Comparison of ENCODE assay signal across 8 cellular contexts in genomic region chr14:57389646-57390036, GRCh38. TPM values are rescaled to one million over a fixed set of nuclear protein-coding genes. Genes with fewer than 3 reads are reported as not detected.
DNase-seq lines count a peak whose midpoint lies in the region; ATAC-seq and TF ChIP-seq lines count a peak whose summit lies in the region.

No MANE protein-coding gene starts in this region.

- H3K9me3 ChIP-seq in muscle layer of duodenum (ENCODE audit: control insufficient read depth in 1 of 2, low read length in 2 of 2), result no peaks in the 10 kb centered on the region

- H3K9me3 Mint-ChIP-seq in chondrocyte (ENCODE audit: low read depth), result no peaks in the 10 kb centered on the region

- peak overlapping the region; percentile 19; the same call in 1 of the 2 replicates for H3K27ac ChIP-seq in ACC112 (ENCODE audit: low read depth, low read length)
- H3K27ac ChIP-seq in muscle layer of duodenum (ENCODE audit: low read length), result peak overlapping the region; percentile 70

- DNase-seq in NCI-H345 (lab: John Stamatoyannopoulos, UW), result peak; percentile 32
- no peak for DNase-seq in chondrocyte (ENCODE audit: low spot score)
- DNase-seq in Kasumi-1 (lab: John Stamatoyannopoulos, UW), result no peak
- DNase-seq in AG08396 (ENCODE audit: low spot score), result no peak
- no peak for DNase-seq in NCI-H2227 treated with DMSO at 0.1 percent for 48 hours (lab: John Stamatoyannopoulos, UW)

- no peaks in the 10 kb centered on the region for H3K36me3 Mint-ChIP-seq in chondrocyte (ENCODE audit: low read depth)

- H3K27me3 ChIP-seq in ACC112 (ENCODE audit: insufficient read depth, low read length) (no peaks in the 10 kb centered on the region), muscle layer of duodenum (ENCODE audit: low read depth, low read length) (no peaks in the 10 kb centered on the region)

- H3K4me3 Mint-ChIP-seq in chondrocyte (ENCODE audit: unreplicated experiment), result peak overlapping the region; percentile 91

- no peaks in the 10 kb centered on the region for H3K27me3 Mint-ChIP-seq in chondrocyte (ENCODE audit: low read depth)

- no peak for TF ChIP-seq CTCF in chondrocyte (IDR thresholded peaks at IDR 0.05)

- H3K4me1 ChIP-seq in ACC112 (ENCODE audit: control insufficient read depth, insufficient read depth, low read length, unreplicated experiment), result peaks cover 23% of the 10 kb centered on the region
- peaks cover 6 to 24% of the 10 kb centered on the region in 2 donors for H3K4me1 ChIP-seq in muscle layer of duodenum (ENCODE audit: control insufficient read depth in 1 of 2, insufficient read depth in 2 of 2, low read length in 2 of 2)

- peak; percentile 0 for ATAC-seq in GM18858 (IDR thresholded peaks at IDR 0.05; ENCODE audit: unreplicated experiment)

- H3K36me3 ChIP-seq in ACC112 (ENCODE audit: insufficient read depth, low read length) (peaks cover 8% of the 10 kb centered on the region), muscle layer of duodenum (ENCODE audit: control insufficient read depth in 1 of 2, insufficient read depth in 2 of 2, low read length in 2 of 2) (no peaks in the 10 kb centered on the region)

- H3K4me3 ChIP-seq in ACC112 (ENCODE audit: low read depth, low read length) (peak overlapping the region; percentile 97), muscle layer of duodenum (ENCODE audit: low read depth in 1 of 2, low read length in 2 of 2) (peak overlapping the region; percentile 84 to 89)

- peak overlapping the region; percentile 81 for H2AFZ ChIP-seq in ACC112 (ENCODE audit: low read length, unreplicated experiment)

- peak overlapping the region; percentile 90 for H3K27ac Mint-ChIP-seq in chondrocyte (ENCODE audit: unreplicated experiment)

- H3K4me1 Mint-ChIP-seq in chondrocyte (ENCODE audit: low read depth), result peaks cover 39% of the 10 kb centered on the region

- H3K79me2 ChIP-seq in ACC112 (ENCODE audit: control insufficient read depth, insufficient read depth, low read length, unreplicated experiment), result peaks cover 42% of the 10 kb centered on the region

RNA-seq across cellular contexts. Expression of gene NAA30, which starts 0.7 kb away (rescaled TPM):
- 16.9 to 20.8 TPM (median 17.2 TPM) in 3 replicates for total RNA-seq in chondrocyte
